ENCODE assay signal across 8 cellular contexts in the genomic region with DNA sequence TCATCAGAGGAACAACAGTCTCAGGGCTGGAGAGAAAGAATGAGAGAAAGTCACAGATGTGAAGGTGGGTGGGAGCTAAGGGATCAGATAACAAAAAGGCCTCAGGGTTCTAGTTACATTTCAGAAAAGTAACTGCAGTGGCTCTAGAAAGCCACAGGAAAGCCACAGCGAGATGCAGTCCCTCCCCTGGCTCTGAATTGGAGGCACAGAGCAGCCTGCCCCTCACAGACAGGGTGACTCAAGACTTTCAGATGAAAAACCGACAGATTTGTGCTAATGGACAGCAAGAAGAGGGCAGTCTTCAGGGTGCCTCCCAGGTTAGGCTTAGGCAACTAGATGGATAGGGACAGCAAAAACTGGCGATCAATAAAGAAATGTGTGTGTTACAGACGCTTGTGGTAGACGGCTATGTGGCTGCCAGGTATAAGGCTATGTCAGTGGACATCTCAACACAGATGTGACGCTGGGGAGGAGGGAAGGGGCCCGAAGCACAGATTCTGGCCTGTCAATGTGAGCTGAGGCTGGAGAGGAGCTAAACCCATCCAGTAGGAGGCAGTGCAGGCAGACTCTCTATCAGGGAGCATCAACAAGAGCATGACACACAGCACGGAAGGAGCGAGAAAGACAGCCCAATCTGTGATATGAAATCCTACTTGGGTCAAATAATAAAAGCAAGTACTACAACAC. TPM values are rescaled to one million over a fixed set of nuclear protein-coding genes. Genes with fewer than 3 reads are reported as not detected.
DNase-seq lines count a peak whose midpoint lies in the region; ATAC-seq and TF ChIP-seq lines count a peak whose summit lies in the region.

No MANE protein-coding gene starts in this region.

- DNase-seq in AG10803 (ENCODE audit: low read depth): no peak
- DNase-seq in activated T-cell treated with anti-CD3 and anti-CD28 coated beads, Interleukin-2, amount 50 U/mL, for 24 hours: peak; percentile 66
- DNase-seq in left colon: no peak
- no peak for DNase-seq in AML-193 (lab: John Stamatoyannopoulos, UW)
- no peak for DNase-seq in 8988T

- intact Hi-C loops in left colon (cut with DNase I, micrococcal nuclease): no loop called here

- peak; percentile 47 for ATAC-seq in left colon
- ATAC-seq in HG03378 (IDR thresholded peaks at IDR 0.05; ENCODE audit: unreplicated experiment): no peak
- no peak for ATAC-seq in GM19035 (IDR thresholded peaks at IDR 0.05; ENCODE audit: unreplicated experiment)

- no peak overlapping the region for H3K4me3 ChIP-seq in AG10803 (ENCODE audit: low read length)

- 0 out of 2 replicates have a peak, but pooled peaks have one; percentile 20 for TF ChIP-seq CTCF in AG10803 (conservative IDR thresholded peaks at IDR 0.05; ENCODE audit: low read length)

- H3K27ac ChIP-seq in KOPT-K1 (ENCODE audit: low read depth, low read length, poor library complexity, severe bottlenecking): peak overlapping the region; percentile 85

- H3K4me3 Mint-ChIP-seq in activated T-cell treated with anti-CD3 and anti-CD28 coated beads, Interleukin-2, amount 50 U/mL, for 24 hours: peak overlapping the region; percentile 4

- H3K36me3 Mint-ChIP-seq in activated T-cell treated with anti-CD3 and anti-CD28 coated beads, Interleukin-2, amount 50 U/mL, for 24 hours (ENCODE audit: low read depth): peaks cover 65% of the 10 kb centered on the region

- H3K9me3 ChIP-seq in KOPT-K1 (ENCODE audit: insufficient read depth, low read length, poor library complexity, severe bottlenecking): no peaks in the 10 kb centered on the region

- H3K27ac Mint-ChIP-seq in activated T-cell treated with anti-CD3 and anti-CD28 coated beads, Interleukin-2, amount 50 U/mL, for 24 hours: peak overlapping the region; percentile 89

- H3K4me1 Mint-ChIP-seq in activated T-cell treated with anti-CD3 and anti-CD28 coated beads, Interleukin-2, amount 50 U/mL, for 24 hours (ENCODE audit: low read depth): peaks cover 39% of the 10 kb centered on the region

- no peaks in the 10 kb centered on the region for H3K9me3 Mint-ChIP-seq in activated T-cell treated with anti-CD3 and anti-CD28 coated beads, Interleukin-2, amount 50 U/mL, for 24 hours

- no peaks in the 10 kb centered on the region for H3K27me3 Mint-ChIP-seq in activated T-cell treated with anti-CD3 and anti-CD28 coated beads, Interleukin-2, amount 50 U/mL, for 24 hours

- H3K36me3 ChIP-seq in KOPT-K1 (ENCODE audit: insufficient read depth, low read length): peaks cover 72% of the 10 kb centered on the region

RNA-seq across cellular contexts. Expression of a gene that starts 26.2 kb away (rescaled TPM):
- 10 to 100 TPM; 33.0 to 36.5 TPM for total RNA-seq in left colon

RNA-seq across cellular contexts. Expression of a gene that starts 26.2 kb away (rescaled TPM):
- total RNA-seq in left colon: 10 to 100 TPM; 20.3 to 23.6 TPM
